ENCODE assay signal across 8 cellular contexts in genomic region chr7:75878769-75879596, GRCh38. TPM values are rescaled to one million over a fixed set of nuclear protein-coding genes. Genes with fewer than 3 reads are reported as not detected.
DNase-seq lines count a peak whose midpoint lies in the region; ATAC-seq and TF ChIP-seq lines count a peak whose summit lies in the region.

Gene RHBDD2 (plus strand): TSS chr7:75879034. CDS start chr7:75879083, 49 bp downstream.

- peak within 1 kb of the TSS; percentile 86 for H3K9ac ChIP-seq in OCI-LY3 (ENCODE audit: low read length)

- peak within 1 kb of the TSS; percentile 96 for H3K27ac Mint-ChIP-seq in endothelial cell (ENCODE audit: unreplicated experiment)
- H3K27ac Mint-ChIP-seq in mesothelial cell of epicardium, result peak within 1 kb of the TSS; percentile 88

- H3K9me3 Mint-ChIP-seq in endothelial cell (ENCODE audit: unreplicated experiment) (no peaks in the 10 kb centered on the region), mesothelial cell of epicardium (no peaks in the 10 kb centered on the region)

- peak within 1 kb of the TSS; percentile 100 for H3K4me3 Mint-ChIP-seq in endothelial cell (ENCODE audit: unreplicated experiment)
- H3K4me3 Mint-ChIP-seq in mesothelial cell of epicardium, result peak within 1 kb of the TSS; percentile 83

- H2AFZ ChIP-seq in OCI-LY3 (ENCODE audit: low read depth, low read length), result peak within 1 kb of the TSS; percentile 95

- H3K9me3 ChIP-seq in OCI-LY3 (ENCODE audit: insufficient read depth, low read length), result no peaks in the 10 kb centered on the region

- peak within 1 kb of the TSS; percentile 24; the same call in 1 of the 2 replicates for H3K27ac ChIP-seq in OCI-LY3 (ENCODE audit: low read length)

- H3K36me3 Mint-ChIP-seq in endothelial cell (ENCODE audit: low read depth, unreplicated experiment), result peaks cover 28% of the 10 kb centered on the region
- peaks cover 14% of the 10 kb centered on the region for H3K36me3 Mint-ChIP-seq in mesothelial cell of epicardium

- H3K4me3 ChIP-seq in OCI-LY3 (ENCODE audit: low read length), result peak within 1 kb of the TSS; percentile 91

- peaks cover 13% of the 10 kb centered on the region for H3K4me1 ChIP-seq in OCI-LY3 (ENCODE audit: low read length)

- peak within 1 kb of the TSS; percentile 93 for H3K4me2 ChIP-seq in OCI-LY3 (ENCODE audit: low read length)

- H3K27me3 Mint-ChIP-seq in endothelial cell (ENCODE audit: unreplicated experiment), result peaks cover 12% of the 10 kb centered on the region
- H3K27me3 Mint-ChIP-seq in mesothelial cell of epicardium (ENCODE audit: low read depth), result no peaks in the 10 kb centered on the region

- peaks cover 14% of the 10 kb centered on the region for H3K79me2 ChIP-seq in OCI-LY3 (ENCODE audit: low read length)

- H4K20me1 ChIP-seq in OCI-LY3 (ENCODE audit: insufficient read depth, low read length), result no peaks in the 10 kb centered on the region

- peaks cover 16% of the 10 kb centered on the region for H3K36me3 ChIP-seq in OCI-LY3 (replicated peaks; ENCODE audit: low read depth, low read length)

- peak; percentile 96 for ATAC-seq in GM21528 (IDR thresholded peaks at IDR 0.05; ENCODE audit: low FRiP score, unreplicated experiment)

- no peaks in the 10 kb centered on the region for H3K27me3 ChIP-seq in OCI-LY3 (ENCODE audit: low read depth, low read length)

- TF ChIP-seq CTCF in OCI-LY3 (IDR thresholded peaks at IDR 0.05; ENCODE audit: low read depth, low read length) (no peak), endothelial cell (IDR thresholded peaks at IDR 0.05; ENCODE audit: unreplicated experiment) (no peak), mesothelial cell of epicardium (IDR thresholded peaks at IDR 0.05; ENCODE audit: unreplicated experiment) (no peak)

- H3K4me1 Mint-ChIP-seq in endothelial cell (ENCODE audit: unreplicated experiment) (peaks cover 19% of the 10 kb centered on the region), mesothelial cell of epicardium (peaks cover 21% of the 10 kb centered on the region)

- DNase-seq in D341Med (ENCODE audit: low spot score) (peak; percentile 99), HuH-7.5 (ENCODE audit: low spot score) (peak; percentile 90), endothelial cell (ENCODE audit: low spot score) (peak; percentile 95), mesothelial cell of epicardium (ENCODE audit: low spot score in 2 of 2, unreplicated experiment in 2 of 2) (peak; percentile 91 to 95)
- DNase-seq in activated CD8-positive, alpha-beta memory T cell treated with anti-CD3 and anti-CD28 coated beads, Interleukin-2, amount 50 U/mL, for 48 hours, result peak; percentile 97
- peak; percentile 93 to 94 for DNase-seq in stimulated activated CD8-positive, alpha-beta memory T cell treated with anti-CD3 and anti-CD28 coated beads, Interleukin-15, amount 100 ng/mL, for 48 hours (ENCODE audit: low read depth in 2 of 2)

RNA-seq across cellular contexts. Expression of gene RHBDD2, which starts in this region (rescaled TPM):
- total RNA-seq in endothelial cell (ENCODE audit: unreplicated experiment), result 50.7 TPM
- total RNA-seq in mesothelial cell of epicardium, result 52.5 to 54.7 TPM (median 53.7 TPM) in 3 replicates

Comparison
In these comparisons a context has a peak if more than half of its experiments do, and no peak if none do; other contexts are left out.
1. Peak in every context shown above with its lines: DNase-seq, ATAC-seq, H3K4me3 ChIP-seq and H3K27ac ChIP-seq.